In genomic region chr11:1839924-1840779, GRCh38 we compare ENCODE assay signal across 8 cellular contexts. TPM values are rescaled to one million over a fixed set of nuclear protein-coding genes. Genes with fewer than 3 reads are reported as not detected.
DNase-seq lines count a peak whose midpoint lies in the region; ATAC-seq and TF ChIP-seq lines count a peak whose summit lies in the region.
"Had no signal": no experiment of that assay in that cellular context is flagged by ENCODE, and none has a peak within 500 bp of the region (broad histone marks: within the 10 kb centered on the region; RNA-seq: fewer than 3 reads in every experiment).

No MANE protein-coding gene starts in this region.

- no peak overlapping the region for H3K4me2 ChIP-seq in GM23248 (ENCODE audit: unreplicated experiment)

- no peak overlapping the region for H3K27ac Mint-ChIP-seq in glutamatergic neuron (ENCODE audit: unreplicated experiment)
- H3K27ac Mint-ChIP-seq in stimulated activated effector memory CD8-positive, alpha-beta T cell treated with anti-CD3 and anti-CD28 coated beads, Interleukin-12 subunit alpha, Interleukin-12 subunit beta, amount 100 ng/mL, for 72 hours = peak overlapping the region; percentile 84

- H3K27me3 ChIP-seq in GM23248 (replicated peaks; ENCODE audit: insufficient read depth) = no peaks in the 10 kb centered on the region; the same call in 1 of the 2 replicates

- WGBS in GM23248 (ENCODE audit: low coverage in 1 of 2, low lambda C conversion rate in 2 of 2, missing lambda C conversion rate in 2 of 2), 2 experiments = 73 to 76% methylated on average over 8 to 25 of the region's 26 CpGs

- no peaks in the 10 kb centered on the region for H3K79me2 ChIP-seq in GM23248 (ENCODE audit: insufficient read depth)

- H4K20me1 ChIP-seq in GM23248 (ENCODE audit: insufficient read depth) = no peaks in the 10 kb centered on the region

- no peak for ATAC-seq in stimulated activated effector memory CD8-positive, alpha-beta T cell treated with anti-CD3 and anti-CD28 coated beads, Interleukin-12 subunit alpha, Interleukin-12 subunit beta, amount 100 ng/mL, for 72 hours

- no peaks in the 10 kb centered on the region for H3F3A ChIP-seq in GM23248 (ENCODE audit: insufficient read depth)

- no peak for TF ChIP-seq POLR2A in NB4 (IDR thresholded peaks at IDR 0.05; ENCODE audit: extremely low read depth, insufficient read length)

- H3K9me2 ChIP-seq in GM23248 (ENCODE audit: insufficient read depth) = no peaks in the 10 kb centered on the region

- H3K4me3 ChIP-seq in NB4 (ENCODE audit: low read depth, low read length) (no peak overlapping the region), GM23248 (no peak overlapping the region)

- H3K27ac ChIP-seq in GM23248 = no peak overlapping the region
- H3K27ac ChIP-seq: epithelial cell of prostate had no signal

- no peaks in the 10 kb centered on the region for H3K4me1 ChIP-seq in GM23248 (ENCODE audit: insufficient read depth)

- no peak for TF ChIP-seq CTCF in NB4 (IDR thresholded peaks at IDR 0.05; ENCODE audit: low read depth, low read length)
- TF ChIP-seq CTCF in glutamatergic neuron (IDR thresholded peaks at IDR 0.05; ENCODE audit: partially characterized antibody, unreplicated experiment) = no peak

- no peak overlapping the region for H3K4me3 Mint-ChIP-seq in glutamatergic neuron (ENCODE audit: unreplicated experiment)
- no peak overlapping the region for H3K4me3 Mint-ChIP-seq in stimulated activated effector memory CD8-positive, alpha-beta T cell treated with anti-CD3 and anti-CD28 coated beads, Interleukin-12 subunit alpha, Interleukin-12 subunit beta, amount 100 ng/mL, for 72 hours

- in situ Hi-C loops in GM23248 (cut with MboI) = no loop called here

- no peaks in the 10 kb centered on the region for H3K36me3 Mint-ChIP-seq in glutamatergic neuron (ENCODE audit: unreplicated experiment)
- no peaks in the 10 kb centered on the region for H3K36me3 Mint-ChIP-seq in stimulated activated effector memory CD8-positive, alpha-beta T cell treated with anti-CD3 and anti-CD28 coated beads, Interleukin-12 subunit alpha, Interleukin-12 subunit beta, amount 100 ng/mL, for 72 hours

- peak; percentile 80 for DNase-seq in GM19240 (ENCODE audit: insufficient read length, low spot score)
- DNase-seq in NB4 (ENCODE audit: low read depth) = peak; percentile 85
- DNase-seq in glutamatergic neuron = peak; percentile 20
- no peak for DNase-seq in stimulated activated effector memory CD8-positive, alpha-beta T cell treated with anti-CD3 and anti-CD28 coated beads, Interleukin-12 subunit alpha, Interleukin-12 subunit beta, amount 100 ng/mL, for 72 hours (ENCODE audit: low spot score in 2 of 2)
- DNase-seq in GM23248 = no peak
- DNase-seq in NCI-H1694 treated with DMSO at 0.1 percent for 48 hours (lab: John Stamatoyannopoulos, UW) = no peak
- DNase-seq in 8988T = no peak

- H3K27me3 Mint-ChIP-seq in glutamatergic neuron (ENCODE audit: unreplicated experiment) = peaks cover 4% of the 10 kb centered on the region

- peaks cover 7% of the 10 kb centered on the region for H3K9me3 Mint-ChIP-seq in glutamatergic neuron (ENCODE audit: unreplicated experiment)
- H3K9me3 Mint-ChIP-seq in stimulated activated effector memory CD8-positive, alpha-beta T cell treated with anti-CD3 and anti-CD28 coated beads, Interleukin-12 subunit alpha, Interleukin-12 subunit beta, amount 100 ng/mL, for 72 hours = no peaks in the 10 kb centered on the region

- H3K9me3 ChIP-seq in GM23248 (ENCODE audit: low read depth) = no peaks in the 10 kb centered on the region

- peaks cover 6% of the 10 kb centered on the region for H3K4me1 Mint-ChIP-seq in glutamatergic neuron (ENCODE audit: low read depth, unreplicated experiment)
- peaks cover 32% of the 10 kb centered on the region for H3K4me1 Mint-ChIP-seq in stimulated activated effector memory CD8-positive, alpha-beta T cell treated with anti-CD3 and anti-CD28 coated beads, Interleukin-12 subunit alpha, Interleukin-12 subunit beta, amount 100 ng/mL, for 72 hours

- H3K9ac ChIP-seq in GM23248 = no peak overlapping the region

- no peaks in the 10 kb centered on the region for H3K36me3 ChIP-seq in GM23248 (ENCODE audit: low read depth)

- H2AFZ ChIP-seq in GM23248 = no peak overlapping the region

RNA-seq across cellular contexts. Expression of gene TNNI2, which starts 1.4 kb away (rescaled TPM):
- total RNA-seq in glutamatergic neuron (ENCODE audit: unreplicated experiment) = not detected
- not detected in 2 replicates for total RNA-seq in GM23248 (2014; rRNA removed; shearing (Covaris generic))
- not detected in 2 replicates for polyA plus RNA-seq in GM23248 (2016; fragmentation: Nextera tagmentation; extraction: Ambion mirVana)

RNA-seq across cellular contexts. Expression of gene SYT8, which starts 5.4 kb away (rescaled TPM):
- not detected for total RNA-seq in glutamatergic neuron (ENCODE audit: unreplicated experiment)
- total RNA-seq in GM23248 (2014; rRNA removed; shearing (Covaris generic)) = not detected in 2 replicates
- not detected in 2 replicates for polyA plus RNA-seq in GM23248 (2016; fragmentation: Nextera tagmentation; extraction: Ambion mirVana)

RNA-seq across cellular contexts. Expression of gene LSP1, which starts 12.7 kb away (rescaled TPM):
- total RNA-seq in glutamatergic neuron (ENCODE audit: unreplicated experiment) = 2.5 TPM
- not detected in 2 replicates for total RNA-seq in GM23248 (2014; rRNA removed; shearing (Covaris generic))
- 0.36 and 1.3 TPM in 2 replicates for polyA plus RNA-seq in GM23248 (2016; fragmentation: Nextera tagmentation; extraction: Ambion mirVana)

RNA-seq across cellular contexts. Expression of gene PRR33, which starts 51.5 kb away (rescaled TPM):
- total RNA-seq in glutamatergic neuron (ENCODE audit: unreplicated experiment) = not detected
- not detected in 2 replicates for total RNA-seq in GM23248 (2014; rRNA removed; shearing (Covaris generic))
- not detected in 2 replicates for polyA plus RNA-seq in GM23248 (2016; fragmentation: Nextera tagmentation; extraction: Ambion mirVana)

Comparison
In these comparisons a context has a peak if more than half of its experiments do, and no peak if none do; other contexts are left out.
1. DNase-seq: peak in GM19240 (single experiment), NB4 (single experiment) and glutamatergic neuron (single experiment); none in stimulated activated effector memory CD8-positive, alpha-beta T cell treated with anti-CD3 and anti-CD28 coated beads, Interleukin-12 subunit alpha, Interleukin-12 subunit beta, amount 100 ng/mL, for 72 hours (0 of 2), GM23248 (single experiment), NCI-H1694 treated with DMSO at 0.1 percent for 48 hours (single experiment) and 8988T (single experiment).